ENCODE assay signal across 8 cellular contexts in genomic region chr2:227460079-227460485, GRCh38. TPM values are rescaled to one million over a fixed set of nuclear protein-coding genes. Genes with fewer than 3 reads are reported as not detected.
A peak's percentile ranks its signal among the peaks of the same experiment; 100 is the strongest.
DNase-seq lines count a peak whose midpoint lies in the region; ATAC-seq and TF ChIP-seq lines count a peak whose summit lies in the region.

No MANE protein-coding gene starts in this region.

- no peaks in the 10 kb centered on the region for H3K27me3 Mint-ChIP-seq in activated CD4-positive, alpha-beta memory T cell treated with anti-CD3 and anti-CD28 coated beads, Interleukin-2, amount 10 ng/mL, durations not matched to agents 7 days and 5 days

- H3K9me3 Mint-ChIP-seq in activated CD4-positive, alpha-beta memory T cell treated with anti-CD3 and anti-CD28 coated beads, Interleukin-2, amount 10 ng/mL, durations not matched to agents 7 days and 5 days, result no peaks in the 10 kb centered on the region

- no peak overlapping the region for H3K27ac ChIP-seq in vagina

- H3K4me3 Mint-ChIP-seq in activated CD4-positive, alpha-beta memory T cell treated with anti-CD3 and anti-CD28 coated beads, Interleukin-2, amount 10 ng/mL, durations not matched to agents 7 days and 5 days, result no peak overlapping the region

- H3K36me3 Mint-ChIP-seq in activated CD4-positive, alpha-beta memory T cell treated with anti-CD3 and anti-CD28 coated beads, Interleukin-2, amount 10 ng/mL, durations not matched to agents 7 days and 5 days (ENCODE audit: low read depth), result no peaks in the 10 kb centered on the region

- intact Hi-C loops in vagina (cut with DNase I), result no loop called here

- TF ChIP-seq POLR2A in vagina (IDR thresholded peaks at IDR 0.05), result no peak

- TF ChIP-seq CTCF in vagina (IDR thresholded peaks at IDR 0.05), result no peak

- DNase-seq in HUDEP-2 (lab: John Stamatoyannopoulos, UW; ENCODE audit: unreplicated experiment in 76 of 76) (peak in 66 of 76 experiments; percentile 2 to 69 (median 39)), glomerular visceral epithelial cell (ENCODE audit: extremely low spot score) (peak; percentile 89), NCI-H446 treated with DMSO at 0.1 percent for 48 hours (lab: John Stamatoyannopoulos, UW) (no peak), cortex of kidney (lab: John Stamatoyannopoulos, UW) (no peak), vagina (ENCODE audit: extremely low spot score in 2 of 2) (no peak)
- DNase-seq in activated CD4-positive, alpha-beta memory T cell treated with anti-CD3 and anti-CD28 coated beads, Interleukin-2, amount 10 ng/mL, durations not matched to agents 7 days and 5 days, result peak; percentile 62

- ATAC-seq in GM18502 (IDR thresholded peaks at IDR 0.05; ENCODE audit: poor library complexity, unreplicated experiment) (peak; percentile 38), HG03521 (IDR thresholded peaks at IDR 0.05; ENCODE audit: unreplicated experiment) (no peak)

- peaks cover 7% of the 10 kb centered on the region for H3K4me1 ChIP-seq in vagina

- H3K4me3 ChIP-seq in vagina, result no peak overlapping the region

- CTCF ChIA-PET in activated CD4-positive, alpha-beta memory T cell treated with anti-CD3 and anti-CD28 coated beads, Interleukin-2, amount 10 ng/mL, durations not matched to agents 7 days and 5 days (lab: Charles Lee), result interaction anchor here (1.5 kb wide), 1 partner anchor 11 kb away, joined by 3 read pairs; no protein-coding TSS in a partner anchor

- peaks cover 52% of the 10 kb centered on the region for H3K4me1 Mint-ChIP-seq in activated CD4-positive, alpha-beta memory T cell treated with anti-CD3 and anti-CD28 coated beads, Interleukin-2, amount 10 ng/mL, durations not matched to agents 7 days and 5 days

- POLR2A ChIA-PET in activated CD4-positive, alpha-beta memory T cell treated with anti-CD3 and anti-CD28 coated beads, Interleukin-2, amount 10 ng/mL, durations not matched to agents 7 days and 5 days (lab: Charles Lee), result no interaction called here

- H3K36me3 ChIP-seq in vagina, result no peaks in the 10 kb centered on the region

- H3K9me3 ChIP-seq in vagina, result no peaks in the 10 kb centered on the region

- H3K27me3 ChIP-seq in vagina, result no peaks in the 10 kb centered on the region

- H3K27ac Mint-ChIP-seq in activated CD4-positive, alpha-beta memory T cell treated with anti-CD3 and anti-CD28 coated beads, Interleukin-2, amount 10 ng/mL, durations not matched to agents 7 days and 5 days, result no peak overlapping the region

RNA-seq across cellular contexts. Expression of gene AGFG1, which starts 11.9 kb away (rescaled TPM):
- total RNA-seq in activated CD4-positive, alpha-beta memory T cell treated with anti-CD3 and anti-CD28 coated beads, Interleukin-2, amount 10 ng/mL, durations not matched to agents 7 days and 5 days, result 10 to 100 TPM; 59.7 to 64.0 TPM
- total RNA-seq in vagina, result 53.3 TPM

Comparison
In these comparisons a context has a peak if more than half of its experiments do, and no peak if none do; other contexts are left out.
1. DNase-seq: peak in HUDEP-2 (66 of 76), activated CD4-positive, alpha-beta memory T cell treated with anti-CD3 and anti-CD28 coated beads, Interleukin-2, amount 10 ng/mL, durations not matched to agents 7 days and 5 days (single experiment) and glomerular visceral epithelial cell (single experiment); none in NCI-H446 treated with DMSO at 0.1 percent for 48 hours (single experiment), cortex of kidney (single experiment) and vagina (0 of 2).